In genomic region chr19:38263696-38264485, GRCh38 we compare ENCODE assay signal across 8 cellular contexts. TPM values are rescaled to one million over a fixed set of nuclear protein-coding genes. Genes with fewer than 3 reads are reported as not detected.
A peak's percentile ranks its signal among the peaks of the same experiment; 100 is the strongest.
DNase-seq lines count a peak whose midpoint lies in the region; ATAC-seq, FAIRE-seq and TF ChIP-seq lines count a peak whose summit lies in the region.

No MANE protein-coding gene starts in this region.

- no peak for TF ChIP-seq CTCF in Calu3 (IDR thresholded peaks at IDR 0.05; ENCODE audit: unreplicated experiment)
- no peak for TF ChIP-seq CTCF in PC-9 (conservative IDR thresholded peaks at IDR 0.05)
- no peak for TF ChIP-seq CTCF in heart left ventricle (IDR thresholded peaks at IDR 0.05)
- TF ChIP-seq CTCF in prostate gland (IDR thresholded peaks at IDR 0.05): no peak

- H3K36me3 Mint-ChIP-seq in Calu3 (ENCODE audit: insufficient read depth, unreplicated experiment): peaks cover 59% of the 10 kb centered on the region

- H3K9me3 Mint-ChIP-seq in Calu3 (ENCODE audit: low read depth, unreplicated experiment): no peaks in the 10 kb centered on the region

- WGBS in heart left ventricle, 4 donors: 6 to 27% (median 11%) methylated on average over 9 to 33 of the region's 33 CpGs
- 12% methylated on average over 26 of the region's 33 CpGs for WGBS in prostate gland

- H3K4me1 Mint-ChIP-seq in Calu3 (ENCODE audit: low read depth, unreplicated experiment): peaks cover 56% of the 10 kb centered on the region

- BruUV-seq in Calu3 (replicated peaks; lab: Mats Ljungman, UMichigan) (TSS peak; percentile 77), PC-9 (replicated peaks; lab: Mats Ljungman, UMichigan) (TSS peak; percentile 45)

- peak overlapping the region; percentile 79 for H3K4me2 ChIP-seq in PC-9

- peak overlapping the region; percentile 81 for H3K27ac Mint-ChIP-seq in Calu3 (ENCODE audit: unreplicated experiment)

- H3K27me3 ChIP-seq in PC-9 (ENCODE audit: insufficient read depth, low read depth) (no peaks in the 10 kb centered on the region), heart left ventricle (no peaks in the 10 kb centered on the region), prostate gland (replicated peaks; ENCODE audit: insufficient read depth) (no peaks in the 10 kb centered on the region)

- peaks cover 53% of the 10 kb centered on the region for H3F3A ChIP-seq in PC-9 (ENCODE audit: insufficient read depth, low read depth)

- FAIRE-seq in urothelium cell line (lab: Jason Lieb, UNC): no peak

- DNase-seq in Calu3: peak; percentile 100
- peak; percentile 97 to 99 for DNase-seq in PC-9
- peak; percentile 68 for DNase-seq in activated naive CD4-positive, alpha-beta T cell treated with Interleukin-2 at 50 U/mL for 16 hours
- DNase-seq in heart left ventricle: peak in 2 of 5 donors; percentile 35 to 45
- peak; percentile 94 for DNase-seq in prostate gland (ENCODE audit: low spot score)
- DNase-seq in urothelium cell line (ENCODE audit: low spot score): peak; percentile 49
- DNase-seq in SHP77 (lab: John Stamatoyannopoulos, UW): no peak

- H3K4me3 Mint-ChIP-seq in Calu3 (ENCODE audit: low read depth, unreplicated experiment): peak overlapping the region; percentile 97

- CTCF ChIA-PET in Calu3 (lab: Charles Lee): interaction anchor here (0.7 to 2.3 kb wide), 8 partner anchors 13 to 110 kb away, joined by 3 to 6 read pairs (median 3); partner anchors contain the start of genes C19orf33, CATSPERG and PSMD8
- CTCF ChIA-PET in PC-9 (lab: Charles Lee): interaction anchor here (1.1 kb wide), 1 partner anchor 27 kb away, joined by 5 read pairs; no protein-coding TSS in a partner anchor

- H3K36me3 ChIP-seq in PC-9 (ENCODE audit: low read depth) (peaks cover 16% of the 10 kb centered on the region; the same call in 1 of the 2 replicates), heart left ventricle (no peaks in the 10 kb centered on the region), prostate gland (no peaks in the 10 kb centered on the region)

- peaks cover 33% of the 10 kb centered on the region for H4K20me1 ChIP-seq in PC-9 (ENCODE audit: insufficient read depth)

- intact Hi-C loops in Calu3 (cut with micrococcal nuclease; ENCODE audit: unreplicated experiment): no loop called here
- intact Hi-C loops in PC-9 (cut with micrococcal nuclease; ENCODE audit: unreplicated experiment): loop anchor here (1.0 to 2.0 kb wide), 5 partner anchors 17 to 72 kb away; no protein-coding TSS in a partner anchor
- intact Hi-C loops in heart left ventricle (cut with DNase I): no loop called here
- intact Hi-C loops in prostate gland (cut with DNase I): no loop called here

- H3K9me3 ChIP-seq in PC-9 (ENCODE audit: insufficient read depth, low read depth) (no peaks in the 10 kb centered on the region), heart left ventricle (no peaks in the 10 kb centered on the region), prostate gland (no peaks in the 10 kb centered on the region)

- POLR2A ChIA-PET in PC-9 (lab: Charles Lee; ENCODE audit: unreplicated experiment): interaction anchor here (0.6 to 1.2 kb wide), 5 partner anchors 9 to 124 kb away, joined by 4 to 15 read pairs (median 5); partner anchors contain the start of gene GGN

- peaks cover 45% of the 10 kb centered on the region for H3K79me2 ChIP-seq in PC-9 (ENCODE audit: low read depth)

- peak overlapping the region; percentile 94 for H3K27ac ChIP-seq in PC-9
- peak overlapping the region in 8 of 12 donors; percentile 3 to 89 (median 48) for H3K27ac ChIP-seq in heart left ventricle
- peak overlapping the region; percentile 67 to 93 for H3K27ac ChIP-seq in prostate gland

- H3K27me3 Mint-ChIP-seq in Calu3 (ENCODE audit: unreplicated experiment): no peaks in the 10 kb centered on the region

- H3K4me3 ChIP-seq in PC-9 (peak overlapping the region; percentile 34; the same call in 1 of the 2 replicates), heart left ventricle (peak overlapping the region; percentile 19 to 75 (median 58)), prostate gland (peak overlapping the region; percentile 59 to 81)

- H3K4me1 ChIP-seq in PC-9 (replicated peaks; ENCODE audit: insufficient read depth): peaks cover 35% of the 10 kb centered on the region
- H3K4me1 ChIP-seq in heart left ventricle: peaks cover 4 to 21% (median 11%) of the 10 kb centered on the region in 12 donors
- no peaks in the 10 kb centered on the region for H3K4me1 ChIP-seq in prostate gland (replicated peaks)

- H2AFZ ChIP-seq in PC-9: no peak overlapping the region

- H3K9me2 ChIP-seq in PC-9 (ENCODE audit: insufficient read depth): no peaks in the 10 kb centered on the region

- peak; percentile 52 for ATAC-seq in HG03175 (IDR thresholded peaks at IDR 0.05; ENCODE audit: unreplicated experiment)
- ATAC-seq in heart left ventricle: peak; percentile 5 to 78 (median 68)

- TF ChIP-seq POLR2A in heart left ventricle (IDR thresholded peaks at IDR 0.05) (no peak), prostate gland (IDR thresholded peaks at IDR 0.05) (no peak)

RNA-seq across cellular contexts. Expression of gene SPINT2, which starts 0.5 kb away (rescaled TPM):
- total RNA-seq in Calu3 (2022) (1,023 and 1,082 TPM in 2 replicates), PC-9 (2021) (1,019 and 1,161 TPM in 2 replicates), heart left ventricle (10 to 100 TPM in 7 of 9 donors, 1 to 10 TPM in 2; 3.5 to 27.7 (median 15.9) TPM), prostate gland (100 to 1,000 TPM; 349 to 932 TPM)
- polyA plus RNA-seq in heart left ventricle: 10 to 100 TPM in 1 of 2 donors, 1 to 10 TPM in 1; 3.6 to 11.3 TPM

RNA-seq across cellular contexts. Expression of gene PPP1R14A, which starts 7.7 kb away (rescaled TPM):
- 0.88 and 2.4 TPM in 2 replicates for total RNA-seq in Calu3 (2022)
- not detected in 2 replicates for total RNA-seq in PC-9 (2021)
- 10 to 100 TPM; 13.0 to 88.5 (median 25.3) TPM for total RNA-seq in heart left ventricle
- polyA plus RNA-seq in heart left ventricle: 10 to 100 TPM; 18.2 to 83.1 TPM
- total RNA-seq in prostate gland: 100 to 1,000 TPM in 1 of 2 donors, 10 to 100 TPM in 1; 44.1 to 151 TPM

RNA-seq across cellular contexts. Expression of gene DPF1, which starts 39.9 kb away (rescaled TPM):
- total RNA-seq in Calu3 (2022) (1.0 and 1.5 TPM in 2 replicates), PC-9 (2021) (0.81 and 1.1 TPM in 2 replicates), heart left ventricle (1 to 10 TPM in 1 of 9 donors, under 1 TPM in 6, not detected in 2; 0.11 to 1.2 (median 0.37) TPM), prostate gland (1 to 10 TPM in 1 of 2 donors, not detected in 1; 1.8 TPM)
- under 1 TPM; 0.12 to 0.23 TPM for polyA plus RNA-seq in heart left ventricle

RNA-seq across cellular contexts. Expression of gene C19orf33, which starts 40.2 kb away (rescaled TPM):
- 189 and 234 TPM in 2 replicates for total RNA-seq in Calu3 (2022)
- 100 and 150 TPM in 2 replicates for total RNA-seq in PC-9 (2021)
- 10 to 100 TPM in 5 of 9 donors, 1 to 10 TPM in 3, not detected in 1; 3.5 to 73.1 (median 11.5) TPM for total RNA-seq in heart left ventricle
- polyA plus RNA-seq in heart left ventricle: 10 to 100 TPM; 12.2 to 54.2 TPM
- 10 to 100 TPM in 1 of 2 donors, 1 to 10 TPM in 1; 9.7 to 15.5 TPM for total RNA-seq in prostate gland

RNA-seq across cellular contexts. Expression of gene YIF1B, which starts 51.9 kb away (rescaled TPM):
- 45.0 and 45.4 TPM in 2 replicates for total RNA-seq in Calu3 (2022)
- 33.6 and 39.8 TPM in 2 replicates for total RNA-seq in PC-9 (2021)
- total RNA-seq in heart left ventricle: 10 to 100 TPM; 26.4 to 47.4 (median 31.9) TPM
- polyA plus RNA-seq in heart left ventricle: 100 to 1,000 TPM in 1 of 2 donors, 10 to 100 TPM in 1; 39.2 to 113 TPM
- total RNA-seq in prostate gland: 10 to 100 TPM; 34.7 to 71.9 TPM

Comparison
In these comparisons a context has a peak if more than half of its experiments do, and no peak if none do; other contexts are left out.
1. DNase-seq: peak in Calu3 (single experiment), PC-9 (2 of 2), activated naive CD4-positive, alpha-beta T cell treated with Interleukin-2 at 50 U/mL for 16 hours (single experiment), prostate gland (single experiment) and urothelium cell line (single experiment); none in SHP77 (0 of 2).
2. RNA of gene SPINT2, which starts 0.5 kb away (total RNA-seq): 1,023 to 1,082 TPM in Calu3, 1,019 to 1,161 TPM in PC-9 and 349 to 932 TPM in prostate gland; 3.5 to 27.7 TPM in heart left ventricle; every median in the first group is over 10 times any median in the second.
3. Peak in every context shown above with its lines, with median percentiles within 50 percentile points of each other: H3K27ac ChIP-seq and H3K4me3 ChIP-seq.